Comparison of ENCODE assay signal across 1 cellular context in genomic region chr16:11504261-11504660, GRCh38.
TF ChIP-seq lines count a peak whose summit lies in the region.

No MANE protein-coding gene starts in this region.

TF ChIP-seq in HepG2, 621 proteins besides CTCF, POLR2A, EP300 and RAD21:
- TF ChIP-seq, protein P1, sequence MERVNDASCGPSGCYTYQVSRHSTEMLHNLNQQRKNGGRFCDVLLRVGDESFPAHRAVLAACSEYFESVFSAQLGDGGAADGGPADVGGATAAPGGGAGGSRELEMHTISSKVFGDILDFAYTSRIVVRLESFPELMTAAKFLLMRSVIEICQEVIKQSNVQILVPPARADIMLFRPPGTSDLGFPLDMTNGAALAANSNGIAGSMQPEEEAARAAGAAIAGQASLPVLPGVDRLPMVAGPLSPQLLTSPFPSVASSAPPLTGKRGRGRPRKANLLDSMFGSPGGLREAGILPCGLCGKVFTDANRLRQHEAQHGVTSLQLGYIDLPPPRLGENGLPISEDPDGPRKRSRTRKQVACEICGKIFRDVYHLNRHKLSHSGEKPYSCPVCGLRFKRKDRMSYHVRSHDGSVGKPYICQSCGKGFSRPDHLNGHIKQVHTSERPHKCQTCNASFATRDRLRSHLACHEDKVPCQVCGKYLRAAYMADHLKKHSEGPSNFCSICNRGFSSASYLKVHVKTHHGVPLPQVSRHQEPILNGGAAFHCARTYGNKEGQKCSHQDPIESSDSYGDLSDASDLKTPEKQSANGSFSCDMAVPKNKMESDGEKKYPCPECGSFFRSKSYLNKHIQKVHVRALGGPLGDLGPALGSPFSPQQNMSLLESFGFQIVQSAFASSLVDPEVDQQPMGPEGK (CRISPR knock-in tag; IDR thresholded peaks at IDR 0.05), result 0 out of 2 replicates have a peak, but pooled peaks have one; percentile 16
